Comparison of ENCODE assay signal across 2 cellular contexts in genomic region chr7:94384315-94384714, GRCh38.
TF ChIP-seq lines count a peak whose summit lies in the region.

No MANE protein-coding gene starts in this region.

TF ChIP-seq in GM23338, 12 proteins besides CTCF, POLR2A, EP300 and RAD21 (continued from another document):
- TF ChIP-seq ZNF462 (CRISPR knock-in tag; IDR thresholded peaks at IDR 0.05) (no peak), ETS1 (IDR thresholded peaks at IDR 0.05) (no peak), ZNF331 (CRISPR knock-in tag; IDR thresholded peaks at IDR 0.05; ENCODE audit: low read depth) (no peak), REST (IDR thresholded peaks at IDR 0.05; ENCODE audit: unreplicated experiment) (no peak)

TF ChIP-seq in WTC11, 78 proteins besides CTCF, POLR2A, EP300 and RAD21 (continued from another document):
- TF ChIP-seq JUN (CRISPR knock-in tag; IDR thresholded peaks at IDR 0.05), result no peak
- no peak for TF ChIP-seq ZNF317 (CRISPR knock-in tag; IDR thresholded peaks at IDR 0.05; ENCODE audit: borderline replicate concordance, low read depth)
